16 cellular contexts compared by ENCODE assay signal in genomic region chr22:39654959-39655579, GRCh38.
DNase-seq lines count a peak whose midpoint lies in the region; ATAC-seq and TF ChIP-seq lines count a peak whose summit lies in the region.
"Had no signal": no experiment of that assay in that cellular context is flagged by ENCODE, and none has a peak within 500 bp of the region (broad histone marks: within the 10 kb centered on the region; RNA-seq: fewer than 3 reads in every experiment).

No MANE protein-coding gene starts in this region.

- POLR2A ChIA-PET in A673 (lab: Charles Lee; ENCODE audit: low non-redundant PET): no interaction called here

- H3K27me3 ChIP-seq in A673 (replicated peaks; ENCODE audit: insufficient read depth, low read depth, low read length, poor library complexity) (no peaks in the 10 kb centered on the region), OCI-LY1 (ENCODE audit: insufficient read depth, low read length) (no peaks in the 10 kb centered on the region)

- H3K4me3 ChIP-seq in A673 (ENCODE audit: low read depth, low read length, poor library complexity, severe bottlenecking): no peak overlapping the region
- no peak overlapping the region for H3K4me3 ChIP-seq in OCI-LY1 (ENCODE audit: low read depth, low read length, poor library complexity, severe bottlenecking)
- H3K4me3 ChIP-seq: left ventricle myocardium inferior, transverse colon had no signal

- H4K20me1 ChIP-seq in OCI-LY1 (ENCODE audit: insufficient read depth, low read length): no peaks in the 10 kb centered on the region

- H3K4me1 ChIP-seq in A673 (ENCODE audit: insufficient read depth, low read length, poor library complexity, severe bottlenecking) (peaks cover 11% of the 10 kb centered on the region), OCI-LY1 (ENCODE audit: insufficient read depth, low read length, severe bottlenecking) (no peaks in the 10 kb centered on the region)
- H3K4me1 ChIP-seq: left ventricle myocardium inferior, transverse colon had no signal

- no peak overlapping the region for H2AFZ ChIP-seq in OCI-LY1 (ENCODE audit: low read length)

- CTCF ChIA-PET in A673 (lab: Charles Lee): no interaction called here

- DNase-seq in A673 (ENCODE audit: low spot score) (no peak), dermis blood vessel endothelial cell (peak; percentile 6), H4 (ENCODE audit: low spot score) (no peak), COLO668 (lab: John Stamatoyannopoulos, UW; ENCODE audit: unreplicated experiment) (no peak), hepatic stellate cell (ENCODE audit: low spot score) (no peak)
- no peak for DNase-seq in stimulated activated naive CD8-positive, alpha-beta T cell treated with anti-CD3 and anti-CD28 coated beads, Interleukin-15, Interleukin-2, amounts not matched to agents 100 U/mL and 50 U/mL, for 24 hours
- DNase-seq: activated CD4-positive, alpha-beta T cell treated with anti-CD3 and anti-CD28 coated beads, Interleukin-2, amount 50 U/mL, for 4 hours; activated effector memory CD4-positive, alpha-beta T cell treated with Interleukin-2 at 50 U/mL for 16 hours; DMS79 treated with DMSO at 0.1 percent for 48 hours; left ventricle myocardium inferior; NCI-H1092; stimulated activated CD8-positive, alpha-beta memory T cell treated with anti-CD3 and anti-CD28 coated beads, Interleukin-4, amount 100 ng/mL, for 48 hours; transverse colon had no signal

- H3K9me2 ChIP-seq in OCI-LY1 (ENCODE audit: low read depth, low read length): no peaks in the 10 kb centered on the region

- no peaks in the 10 kb centered on the region for H3K79me2 ChIP-seq in OCI-LY1 (ENCODE audit: insufficient read depth, low read length)

- H3F3A ChIP-seq in OCI-LY1 (ENCODE audit: insufficient read depth, low read length): no peaks in the 10 kb centered on the region

- H3K9me3 ChIP-seq in A673 (ENCODE audit: low read depth, low read length, poor library complexity, severe bottlenecking): no peaks in the 10 kb centered on the region
- no peaks in the 10 kb centered on the region for H3K9me3 ChIP-seq in OCI-LY1 (ENCODE audit: low read length)
- H3K9me3 ChIP-seq: transverse colon had no signal

- H3K36me3 ChIP-seq in A673 (ENCODE audit: insufficient read depth, low read length, poor library complexity, severe bottlenecking): no peaks in the 10 kb centered on the region
- no peaks in the 10 kb centered on the region for H3K36me3 ChIP-seq in OCI-LY1 (ENCODE audit: insufficient read depth, low read length)
- H3K36me3 ChIP-seq: left ventricle myocardium inferior, transverse colon had no signal

- ATAC-seq in stimulated activated naive CD8-positive, alpha-beta T cell treated with anti-CD3 and anti-CD28 coated beads, Interleukin-15, Interleukin-2, amounts not matched to agents 100 U/mL and 50 U/mL, for 24 hours: no peak

- H3K27ac ChIP-seq in A673 (ENCODE audit: low read depth, low read length, poor library complexity, severe bottlenecking) (no peak overlapping the region), OCI-LY1 (ENCODE audit: low read depth, low read length, poor library complexity, severe bottlenecking) (no peak overlapping the region)
- H3K27ac ChIP-seq: left ventricle myocardium inferior, RWPE1, transverse colon had no signal

- intact Hi-C loops in A673 (cut with micrococcal nuclease; ENCODE audit: unreplicated experiment): no loop called here

- no TSS peak for BruUV-seq in A673 (replicated peaks; lab: Mats Ljungman, UMichigan)

- peak; percentile 48 for TF ChIP-seq CTCF in A673 (conservative IDR thresholded peaks at IDR 0.05; ENCODE audit: low read depth, low read length)
- peak; percentile 30 for TF ChIP-seq CTCF in GM12874 (IDR thresholded peaks at IDR 0.05; ENCODE audit: insufficient read depth, low read depth, low read length)
- peak; percentile 23; the same call in 1 of the 2 replicates for TF ChIP-seq CTCF in OCI-LY1 (IDR thresholded peaks at IDR 0.05; ENCODE audit: low read length)

- H3K4me2 ChIP-seq in OCI-LY1 (ENCODE audit: low read length): no peak overlapping the region

- H3K9ac ChIP-seq in OCI-LY1 (ENCODE audit: low read length): no peak overlapping the region
